In genomic region chr12:76878045-76878898, GRCh38 we compare ENCODE assay signal across 8 cellular contexts. TPM values are rescaled to one million over a fixed set of nuclear protein-coding genes. Genes with fewer than 3 reads are reported as not detected.
DNase-seq lines count a peak whose midpoint lies in the region; ATAC-seq and TF ChIP-seq lines count a peak whose summit lies in the region.

No MANE protein-coding gene starts in this region.

- peak overlapping the region; percentile 77 to 99 (median 98) for H3K4me3 Mint-ChIP-seq in brain

- H3K36me3 Mint-ChIP-seq in brain = peaks cover 18% of the 10 kb centered on the region

- no peaks in the 10 kb centered on the region for H4K20me1 ChIP-seq in BLaER1

- 1 to 2% (median 1%) methylated on average over 41 to 45 of the region's 45 CpGs for whole genome bisulfite sequencing in stomach, 5 donors

- peak overlapping the region; percentile 80 for H3K4me3 ChIP-seq in BLaER1
- H3K4me3 ChIP-seq in stomach = peak overlapping the region; percentile 72 to 83 (median 80)

- H3K4me1 Mint-ChIP-seq in brain = peaks cover 71% of the 10 kb centered on the region

- peaks cover 0 to 3% (median 0%) of the 10 kb centered on the region in 5 experiments for H3K9me3 Mint-ChIP-seq in brain

- intact Hi-C loops in stomach (cut with DNase I; ENCODE audit: low total_unique reads) = no loop called here

- no peak for TF ChIP-seq EP300 in stomach (IDR thresholded peaks at IDR 0.05)

- ATAC-seq in GM18519 (IDR thresholded peaks at IDR 0.05; ENCODE audit: low FRiP score, unreplicated experiment) (peak; percentile 30), HG02943 (IDR thresholded peaks at IDR 0.05; ENCODE audit: low read depth, unreplicated experiment) (peak; percentile 57)

- no peaks in the 10 kb centered on the region for H3K27me3 Mint-ChIP-seq in brain

- H3K9me3 ChIP-seq in BLaER1 (no peaks in the 10 kb centered on the region; the same call in 1 of the 2 replicates), stomach (no peaks in the 10 kb centered on the region)

- H3K27ac Mint-ChIP-seq in brain = peak overlapping the region; percentile 79 to 97 (median 96)

- TF ChIP-seq POLR2A in stomach (IDR thresholded peaks at IDR 0.05) = no peak

- H3K27me3 ChIP-seq in BLaER1 (peaks cover 7% of the 10 kb centered on the region; the same call in 1 of the 2 replicates), stomach (peaks cover 0 to 9% (median 8%) of the 10 kb centered on the region in 3 donors)

- DNase-seq in NCI-H774 (lab: John Stamatoyannopoulos, UW) = peak; percentile 28
- DNase-seq in kidney glomerular epithelial cell (lab: John Stamatoyannopoulos, UW) = peak; percentile 67
- no peak for DNase-seq in stomach
- no peak for DNase-seq in GDM1 (lab: John Stamatoyannopoulos, UW)

- H3K4me1 ChIP-seq in BLaER1 = peaks cover 33% of the 10 kb centered on the region
- peaks cover 9 to 39% (median 21%) of the 10 kb centered on the region in 4 donors for H3K4me1 ChIP-seq in stomach

- H3K27ac ChIP-seq in BLaER1 (peak overlapping the region; percentile 69), stomach (peak overlapping the region; percentile 80 to 90 (median 89))

- peak overlapping the region; percentile 85 for H3K9ac ChIP-seq in BLaER1

- H3K36me3 ChIP-seq in BLaER1 = peaks cover 7% of the 10 kb centered on the region
- H3K36me3 ChIP-seq in stomach = no peaks in the 10 kb centered on the region

- TF ChIP-seq CTCF in brain (conservative IDR thresholded peaks at IDR 0.05) = peak; percentile 19 to 54
- no peak for TF ChIP-seq CTCF in stomach (IDR thresholded peaks at IDR 0.05)

- H3K4me2 ChIP-seq in BLaER1 = peak overlapping the region; percentile 93

RNA-seq across cellular contexts. Expression of gene CSRP2, which starts 0.5 kb away (rescaled TPM):
- polyA plus RNA-seq in brain (ENCODE audit: insufficient read depth, low read depth, low replicate concordance) = 39.6 TPM
- total RNA-seq in stomach = 10 to 100 TPM in 3 of 5 donors, 1 to 10 TPM in 1, not detected in 1; 6.4 to 50.9 (median 22.2) TPM
- polyA plus RNA-seq in stomach = 100 to 1,000 TPM in 1 of 3 donors, 10 to 100 TPM in 2; 32.7 to 162 (median 41.0) TPM

Comparison
In these comparisons a context has a peak if more than half of its experiments do, and no peak if none do; other contexts are left out.
1. DNase-seq: peak in NCI-H774 (single experiment) and kidney glomerular epithelial cell (single experiment); none in stomach (single experiment) and GDM1 (single experiment).
2. CTCF ChIP-seq: peak in brain (2 of 2); none in stomach (0 of 7).